28 cellular contexts compared by ENCODE assay signal in the genomic region with DNA sequence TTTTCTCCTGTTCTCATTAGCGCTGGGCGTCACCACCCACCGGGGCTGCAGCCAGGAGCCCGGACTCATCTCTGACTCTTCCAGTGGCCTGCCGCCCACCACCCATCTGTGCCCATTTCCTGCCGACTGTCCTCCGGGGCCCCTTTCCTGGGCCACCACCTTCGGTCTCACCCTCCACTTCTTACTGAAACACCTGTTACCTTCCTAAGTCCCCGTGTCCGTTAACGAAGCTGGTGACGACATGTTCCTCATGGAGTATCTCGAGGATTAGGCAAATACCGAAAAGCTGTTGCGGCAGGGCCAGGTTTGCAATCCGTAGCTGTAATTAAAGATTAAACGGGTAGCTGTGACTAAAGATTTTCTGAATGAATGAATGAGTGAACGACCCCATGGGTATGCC.
"Had no signal": no experiment of that assay in that cellular context is flagged by ENCODE, and none has a peak within 500 bp of the region (broad histone marks: within the 10 kb centered on the region; RNA-seq: fewer than 3 reads in every experiment).

No MANE protein-coding gene starts in this region.

- H3K36me3 ChIP-seq: adrenal gland had no signal

- H3K9me3 ChIP-seq: adrenal gland had no signal

- DNase-seq: activated CD4-positive, alpha-beta T cell treated with anti-CD3 and anti-CD28 coated beads, Interleukin-2, amount 10 ng/mL, durations not matched to agents 24 days and 14 days; activated CD4-positive, alpha-beta T cell treated with anti-CD3 and anti-CD28 coated beads, Interleukin-2, amount 50 U/mL, for 4 hours; activated CD8-positive, alpha-beta T cell treated with anti-CD3 and anti-CD28 coated beads for 36 hours; activated gamma-delta T cell treated with Interleukin-2 at 50 U/mL for 16 hours; activated naive CD4-positive, alpha-beta T cell treated with anti-CD3 and anti-CD28 coated beads for 36 hours; activated T-cell treated with anti-CD3 and anti-CD28 coated beads, Interleukin-2, amount 50 U/mL, for 4 hours; adrenal gland; caudate nucleus; cerebellar nuclear complex; cortex of kidney; MM.1S; MV-4-11; NCI-H1092 treated with DMSO at 0.1 percent for 48 hours; NCI-H1417; NCI-H146; NCI-H187 treated with DMSO at 0.1 percent for 48 hours; NCI-H2081; NCI-H345; NCI-H526 treated with DMSO at 0.1 percent for 48 hours; NCI-H774; PC-9; Right ventricle myocardium superior; SW 1271; T-helper 1 cell; T-helper 2 cell; T-helper 9 cell had no signal

- H3K4me3 ChIP-seq: adrenal gland, PC-9 had no signal

- H3K27me3 ChIP-seq: adrenal gland had no signal

- H3K27ac ChIP-seq: adrenal gland, KMS-11, PC-9, RWPE1 had no signal

- H3K4me1 ChIP-seq: adrenal gland had no signal
